39 cellular contexts compared by ENCODE assay signal in the genomic region with DNA sequence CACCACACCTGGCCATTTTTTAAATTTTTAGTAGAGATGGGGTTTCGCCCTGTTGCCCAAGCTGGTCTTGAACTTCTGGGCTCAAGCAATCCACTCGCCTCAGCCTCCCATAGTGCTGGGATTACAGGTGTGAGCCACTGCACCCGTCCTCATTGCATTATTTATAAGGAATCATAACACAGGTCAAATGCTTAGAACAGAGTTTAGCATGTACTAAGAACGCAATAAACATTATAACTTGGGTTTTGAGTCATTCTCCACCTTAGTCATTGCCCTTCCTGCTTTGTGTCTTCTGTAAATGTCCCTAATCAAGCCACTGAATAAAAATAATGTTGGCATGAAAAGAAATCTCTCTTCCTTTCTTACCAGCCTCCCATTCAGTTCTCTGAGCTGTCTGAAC. TPM values are rescaled to one million over a fixed set of nuclear protein-coding genes. Genes with fewer than 3 reads are reported as not detected.
"Had no signal": no experiment of that assay in that cellular context is flagged by ENCODE, and none has a peak within 500 bp of the region (broad histone marks: within the 10 kb centered on the region; RNA-seq: fewer than 3 reads in every experiment).

No MANE protein-coding gene starts in this region.

- ATAC-seq: activated naive CD4-positive, alpha-beta T cell treated with anti-CD3 and anti-CD28 coated beads, Interleukin-2, amount 50 U/mL, for 72 hours; activated naive CD8-positive, alpha-beta T cell treated with anti-CD3 and anti-CD28 coated beads, Interleukin-2, amount 50 U/mL, for 24 hours; activated T-cell treated with anti-CD3 and anti-CD28 coated beads, Interleukin-2, amount 50 U/mL, for 4 hours; activated T-cell treated with anti-CD3 and anti-CD28 coated beads, Interleukin-2, amount 50 U/mL, for 72 hours; activated T-helper 17 cell treated with anti-CD3 and anti-CD28 coated beads, Interleukin-2, amount 50 U/mL, for 72 hours; body of pancreas had no signal

- H3K9me3 ChIP-seq: adrenal gland, ascending aorta, body of pancreas had no signal

- DNase-seq: activated effector memory CD4-positive, alpha-beta T cell treated with anti-CD3 and anti-CD28 coated beads, Interleukin-2, amount 50 U/mL, for 16 hours; activated effector memory CD4-positive, alpha-beta T cell treated with Interleukin-2 at 50 U/mL for 16 hours; activated gamma-delta T cell; activated gamma-delta T cell treated with Interleukin-2 at 50 U/mL for 16 hours; activated naive CD4-positive, alpha-beta T cell; activated naive CD4-positive, alpha-beta T cell treated with anti-CD3 and anti-CD28 coated beads for 36 hours; activated naive CD4-positive, alpha-beta T cell treated with anti-CD3 and anti-CD28 coated beads, Interleukin-2, amount 10 ng/mL, durations not matched to agents 7 days and 5 days; activated naive CD4-positive, alpha-beta T cell treated with anti-CD3 and anti-CD28 coated beads, Interleukin-2, amount 50 U/mL, for 16 hours; activated naive CD4-positive, alpha-beta T cell treated with Interleukin-2 at 50 U/mL for 16 hours; activated naive CD8-positive, alpha-beta T cell treated with anti-CD3 and anti-CD28 coated beads for 36 hours; activated naive CD8-positive, alpha-beta T cell treated with anti-CD3 and anti-CD28 coated beads, Interleukin-2, amount 10 ng/mL, durations not matched to agents 7 days and 5 days; activated naive CD8-positive, alpha-beta T cell treated with anti-CD3 and anti-CD28 coated beads, Interleukin-2, amount 50 U/mL, for 24 hours; activated T-cell treated with anti-CD3 and anti-CD28 coated beads, Interleukin-2, amount 50 U/mL, for 1 hour; activated T-cell treated with anti-CD3 and anti-CD28 coated beads, Interleukin-2, amount 50 U/mL, for 24 hours; activated T-cell treated with anti-CD3 and anti-CD28 coated beads, Interleukin-2, amount 50 U/mL, for 4 hours; activated T-cell treated with anti-CD3 and anti-CD28 coated beads, Interleukin-2, amount 50 U/mL, for 48 hours; activated T-cell treated with anti-CD3 and anti-CD28 coated beads, Interleukin-2, amount 50 U/mL, for 72 hours; adrenal gland; amniotic stem cell; amygdala; anterior cingulate cortex; aorta; body of pancreas; brain microvascular endothelial cell; caudate nucleus; central memory CD4-positive, alpha-beta T cell; cerebellar nuclear complex had no signal

- H3K36me3 ChIP-seq: adrenal gland, ascending aorta, brain microvascular endothelial cell, breast epithelium, cardiac muscle cell had no signal

- H3K4me1 ChIP-seq: adrenal gland, ascending aorta, body of pancreas, breast epithelium had no signal

- H3K4me3 ChIP-seq: adrenal gland, ascending aorta, body of pancreas, breast epithelium, cardiac muscle cell had no signal

RNA-seq across cellular contexts. Expression of a gene that starts 38.5 kb away (rescaled TPM):
- total RNA-seq: activated naive CD4-positive, alpha-beta T cell treated with anti-CD3 and anti-CD28 coated beads for 36 hours; activated naive CD4-positive, alpha-beta T cell treated with anti-CD3 and anti-CD28 coated beads, Interleukin-2, amount 50 U/mL, for 72 hours; activated naive CD8-positive, alpha-beta T cell treated with anti-CD3 and anti-CD28 coated beads for 36 hours; activated naive CD8-positive, alpha-beta T cell treated with anti-CD3 and anti-CD28 coated beads, Interleukin-2, amount 10 ng/mL, durations not matched to agents 7 days and 5 days; activated T-cell treated with anti-CD3 and anti-CD28 coated beads, Interleukin-2, amount 50 U/mL, for 4 hours; activated T-cell treated with anti-CD3 and anti-CD28 coated beads, Interleukin-2, amount 50 U/mL, for 72 hours; activated T-helper 1 cell treated with anti-CD3 and anti-CD28 coated beads, Interleukin-12 subunit alpha, Interleukin-12 subunit beta, Interleukin-2, Interleukin-4 antibody, amounts not matched to agents 30 ng/mL and 10 ng/mL and 1 ng/mL, durations not matched to agents 14 hours and 24 hours and 36 hours; activated T-helper 17 cell treated with anti-CD3 and anti-CD28 coated beads, Interleukin-2, amount 50 U/mL, for 72 hours; activated T-helper 2 cell treated with anti-CD3 and anti-CD28 coated beads, Interferon-gamma antibody, Interleukin-2, Interleukin-4, amounts not matched to agents 10 μg/mL and 5 μg/mL and 100 μg/mL, durations not matched to agents 14 hours and 24 hours and 36 hours had no signal

RNA-seq across cellular contexts. Expression of a gene that starts 58.0 kb away (rescaled TPM):
- total RNA-seq: activated naive CD4-positive, alpha-beta T cell treated with anti-CD3 and anti-CD28 coated beads for 36 hours; activated naive CD4-positive, alpha-beta T cell treated with anti-CD3 and anti-CD28 coated beads, Interleukin-2, amount 50 U/mL, for 72 hours; activated naive CD8-positive, alpha-beta T cell treated with anti-CD3 and anti-CD28 coated beads for 36 hours; activated naive CD8-positive, alpha-beta T cell treated with anti-CD3 and anti-CD28 coated beads, Interleukin-2, amount 10 ng/mL, durations not matched to agents 7 days and 5 days; activated T-cell treated with anti-CD3 and anti-CD28 coated beads, Interleukin-2, amount 50 U/mL, for 4 hours; activated T-cell treated with anti-CD3 and anti-CD28 coated beads, Interleukin-2, amount 50 U/mL, for 72 hours; activated T-helper 1 cell treated with anti-CD3 and anti-CD28 coated beads, Interleukin-12 subunit alpha, Interleukin-12 subunit beta, Interleukin-2, Interleukin-4 antibody, amounts not matched to agents 30 ng/mL and 10 ng/mL and 1 ng/mL, durations not matched to agents 14 hours and 24 hours and 36 hours; activated T-helper 17 cell treated with anti-CD3 and anti-CD28 coated beads, Interleukin-2, amount 50 U/mL, for 72 hours; activated T-helper 2 cell treated with anti-CD3 and anti-CD28 coated beads, Interferon-gamma antibody, Interleukin-2, Interleukin-4, amounts not matched to agents 10 μg/mL and 5 μg/mL and 100 μg/mL, durations not matched to agents 14 hours and 24 hours and 36 hours; adrenal gland; aorta; ascending aorta; astrocyte; body of pancreas; breast epithelium; bronchial epithelial cell; cardiac muscle cell; cardiac septum; cerebellum; chondrocyte had no signal
